1 cellular context compared by ENCODE assay signal in genomic region chr19:40512110-40512472, GRCh38.
TF ChIP-seq lines count a peak whose summit lies in the region.

No MANE protein-coding gene starts in this region.

TF ChIP-seq in K562, 482 proteins besides CTCF, POLR2A, EP300 and RAD21:
- no peak for TF ChIP-seq NFXL1 (CRISPR knock-in tag; IDR thresholded peaks at IDR 0.05)
- 0 out of 2 replicates have a peak, but pooled peaks have one; percentile 12 for TF ChIP-seq USF1 (CRISPR knock-in tag; IDR thresholded peaks at IDR 0.05)
